Comparison of ENCODE assay signal across 18 cellular contexts in the genomic region with DNA sequence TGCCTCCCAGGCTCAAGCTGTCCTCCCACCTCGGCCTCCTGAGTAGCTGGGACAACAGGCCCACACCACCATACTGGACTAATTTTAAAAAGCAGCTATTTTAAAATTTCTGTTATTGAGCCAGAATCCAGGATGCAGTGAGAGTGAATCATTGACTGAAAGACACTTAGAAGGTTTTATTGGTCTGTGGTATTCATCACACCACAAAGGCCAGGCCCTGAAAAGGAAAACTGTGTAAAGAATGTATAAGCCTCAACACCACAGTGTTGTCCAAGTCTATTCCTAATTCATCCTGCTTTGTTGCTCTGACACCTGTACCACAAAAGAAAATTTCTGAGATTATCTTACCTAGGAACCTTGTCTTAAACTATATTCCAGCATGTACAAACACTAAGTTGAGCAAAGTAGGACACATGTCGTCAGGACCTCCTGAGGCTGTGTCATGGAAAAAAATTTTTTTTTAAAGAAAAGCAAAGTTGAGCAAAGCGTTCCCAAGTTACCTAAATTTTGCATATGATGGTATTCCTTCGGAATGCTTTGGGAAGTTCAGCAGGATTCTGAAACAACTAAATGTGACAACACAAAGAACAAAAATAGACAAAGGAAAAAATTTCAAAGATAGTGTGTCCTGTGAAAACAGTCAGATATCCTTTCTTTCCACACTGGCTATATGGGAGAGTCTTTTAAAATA.
A peak's percentile ranks its signal among the peaks of the same experiment; 100 is the strongest.
DNase-seq lines count a peak whose midpoint lies in the region; ATAC-seq, FAIRE-seq and TF ChIP-seq lines count a peak whose summit lies in the region.
"Had no signal": no experiment of that assay in that cellular context is flagged by ENCODE, and none has a peak within 500 bp of the region (broad histone marks: within the 10 kb centered on the region; RNA-seq: fewer than 3 reads in every experiment).

No MANE protein-coding gene starts in this region.

- ATAC-seq in foreskin keratinocyte (peak; percentile 32), GM18867 (IDR thresholded peaks at IDR 0.05; ENCODE audit: unreplicated experiment) (no peak), HG03520 (IDR thresholded peaks at IDR 0.05; ENCODE audit: unreplicated experiment) (no peak), left cardiac atrium (no peak)
- ATAC-seq: mucosa of descending colon, Panc1 had no signal

- intact Hi-C loops in left cardiac atrium (cut with DNase I) = no loop called here

- no peaks in the 10 kb centered on the region for H3K36me3 ChIP-seq in ACC112 (ENCODE audit: insufficient read depth, low read length)
- H3K36me3 ChIP-seq: BLaER1 treated with 17β-estradiol and CSF1 and Interleukin-3, amounts not matched to agents 10 nM and 100 nM; cardiac muscle cell; thyroid gland had no signal

- no peak for TF ChIP-seq CTCF in foreskin keratinocyte (conservative IDR thresholded peaks at IDR 0.05)

- H3K27me3 ChIP-seq in ACC112 (ENCODE audit: insufficient read depth, low read length) (no peaks in the 10 kb centered on the region), foreskin keratinocyte (no peaks in the 10 kb centered on the region)
- H3K27me3 ChIP-seq: cardiac muscle cell, thyroid gland had no signal

- H3K27ac ChIP-seq in ACC112 (ENCODE audit: low read depth, low read length) (0 out of 2 replicates have a peak overlapping the region, but pooled peaks have one; percentile 16), foreskin keratinocyte (no peak overlapping the region)
- H3K27ac ChIP-seq: BLaER1 treated with 17β-estradiol and CSF1 and Interleukin-3, amounts not matched to agents 10 nM and 100 nM; cardiac muscle cell; thyroid gland had no signal

- H2AFZ ChIP-seq in ACC112 (ENCODE audit: low read length, unreplicated experiment) = no peak overlapping the region

- H3K4me1 ChIP-seq in ACC112 (ENCODE audit: control insufficient read depth, insufficient read depth, low read length, unreplicated experiment) (peaks cover 15% of the 10 kb centered on the region), foreskin keratinocyte (no peaks in the 10 kb centered on the region)
- H3K4me1 ChIP-seq: thyroid gland had no signal

- peak; percentile 18 for FAIRE-seq in GM18507 (lab: Jason Lieb, UNC)
- FAIRE-seq: kidney had no signal

- H3K79me2 ChIP-seq in ACC112 (ENCODE audit: control insufficient read depth, insufficient read depth, low read length, unreplicated experiment) = no peaks in the 10 kb centered on the region

- no peak overlapping the region for H3K4me3 ChIP-seq in ACC112 (ENCODE audit: low read depth, low read length)
- H3K4me3 ChIP-seq: BLaER1 treated with 17β-estradiol and CSF1 and Interleukin-3, amounts not matched to agents 10 nM and 100 nM; cardiac muscle cell; mucosa of descending colon; thyroid gland had no signal

- DNase-seq in GM18507 (ENCODE audit: extremely low spot score, insufficient read length, low read depth) (no peak), RPMI7951 (ENCODE audit: low read depth) (peak; percentile 85), foreskin keratinocyte (peak in 1 of 2 donors; percentile 57), GF-D8 (lab: John Stamatoyannopoulos, UW) (no peak), left cardiac atrium (no peak)
- DNase-seq: activated CD4-positive, alpha-beta T cell treated with anti-CD3 and anti-CD28 coated beads, Interleukin-2, amount 10 ng/mL, durations not matched to agents 24 days and 14 days; H7; kidney; mucosa of descending colon; NCI-H1417; NCI-H446; thyroid gland had no signal
